10 cellular contexts compared by ENCODE assay signal in the genomic region with DNA sequence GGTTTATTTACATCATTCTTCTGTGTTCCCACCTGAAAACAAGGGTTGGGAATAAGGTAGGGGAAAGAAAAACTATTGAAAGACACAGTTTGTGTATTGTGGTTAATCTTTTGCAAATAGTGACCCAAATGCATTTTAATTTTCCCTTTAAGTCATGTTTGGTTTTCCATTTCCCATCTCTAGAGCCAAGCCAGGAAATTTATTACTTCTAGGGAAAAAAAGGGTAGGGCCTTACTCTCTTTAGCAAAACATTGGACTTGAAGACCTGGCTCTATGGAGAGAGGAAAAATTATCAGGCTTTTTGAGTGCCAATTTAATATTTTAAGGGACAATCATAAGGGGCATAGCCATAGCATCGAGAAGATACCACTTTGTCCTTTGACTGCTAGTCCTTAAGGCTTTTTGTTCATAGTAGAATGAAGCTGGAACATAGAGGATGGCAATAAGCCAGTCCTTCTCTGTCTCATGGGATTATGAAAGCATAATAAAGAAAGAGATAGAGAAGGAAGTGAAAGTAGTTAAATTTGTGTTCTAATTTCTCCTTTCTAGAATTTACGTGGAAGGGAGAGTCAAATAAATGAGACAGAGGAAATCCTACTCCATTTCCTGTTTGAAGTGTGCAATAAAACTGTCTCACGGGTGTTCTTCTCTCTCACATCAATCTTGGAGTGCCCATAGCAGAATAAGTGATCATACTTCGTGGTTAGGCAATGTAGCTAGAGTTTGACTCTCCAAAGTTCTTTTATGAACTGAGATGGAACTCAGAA. TPM values are rescaled to one million over a fixed set of nuclear protein-coding genes. Genes with fewer than 3 reads are reported as not detected.
DNase-seq lines count a peak whose midpoint lies in the region; ATAC-seq and TF ChIP-seq lines count a peak whose summit lies in the region.
"Had no signal": no experiment of that assay in that cellular context is flagged by ENCODE, and none has a peak within 500 bp of the region (broad histone marks: within the 10 kb centered on the region; RNA-seq: fewer than 3 reads in every experiment).

No MANE protein-coding gene starts in this region.

- H3K27me3 ChIP-seq in A673 (replicated peaks; ENCODE audit: insufficient read depth, low read depth, low read length, poor library complexity): peaks cover 6% of the 10 kb centered on the region
- H3K27me3 ChIP-seq in esophagus muscularis mucosa: no peaks in the 10 kb centered on the region

- no peaks in the 10 kb centered on the region for H3K36me3 ChIP-seq in A673 (ENCODE audit: insufficient read depth, low read length, poor library complexity, severe bottlenecking)
- no peaks in the 10 kb centered on the region for H3K36me3 ChIP-seq in esophagus muscularis mucosa

- peaks cover 9% of the 10 kb centered on the region for H3K27me3 Mint-ChIP-seq in activated T-helper 17 cell treated with anti-CD3 and anti-CD28 coated beads, Interleukin-2, amount 50 U/mL, for 72 hours

- TF ChIP-seq POLR2A in esophagus muscularis mucosa (IDR thresholded peaks at IDR 0.05; ENCODE audit: low read depth): no peak

- H3K27ac Mint-ChIP-seq in activated T-helper 17 cell treated with anti-CD3 and anti-CD28 coated beads, Interleukin-2, amount 50 U/mL, for 72 hours: no peak overlapping the region

- TF ChIP-seq CTCF in A673 (conservative IDR thresholded peaks at IDR 0.05; ENCODE audit: low read depth, low read length): no peak
- TF ChIP-seq CTCF in esophagus muscularis mucosa (IDR thresholded peaks at IDR 0.05): no peak
- TF ChIP-seq CTCF in foreskin fibroblast (IDR thresholded peaks at IDR 0.05; ENCODE audit: low read depth, low read length): no peak

- intact Hi-C loops in A673 (cut with micrococcal nuclease; ENCODE audit: unreplicated experiment): no loop called here
- intact Hi-C loops in esophagus muscularis mucosa (cut with DNase I): no loop called here

- no peak for TF ChIP-seq EP300 in esophagus muscularis mucosa (IDR thresholded peaks at IDR 0.05)

- H3K4me1 ChIP-seq in A673 (ENCODE audit: insufficient read depth, low read length, poor library complexity, severe bottlenecking) (peaks cover 19% of the 10 kb centered on the region), esophagus muscularis mucosa (peaks cover 0 to 6% (median 0%) of the 10 kb centered on the region in 4 donors)

- peaks cover 3% of the 10 kb centered on the region for H3K9me3 Mint-ChIP-seq in activated T-helper 17 cell treated with anti-CD3 and anti-CD28 coated beads, Interleukin-2, amount 50 U/mL, for 72 hours

- no peaks in the 10 kb centered on the region for H3K36me3 Mint-ChIP-seq in activated T-helper 17 cell treated with anti-CD3 and anti-CD28 coated beads, Interleukin-2, amount 50 U/mL, for 72 hours (ENCODE audit: low read depth)

- H3K9me3 ChIP-seq in A673 (ENCODE audit: low read depth, low read length, poor library complexity, severe bottlenecking) (no peaks in the 10 kb centered on the region), esophagus muscularis mucosa (peaks cover 0 to 3% (median 0%) of the 10 kb centered on the region in 4 donors)

- CTCF ChIA-PET in A673 (lab: Charles Lee): no interaction called here

- peak; percentile 74 for ATAC-seq in GM19351 (IDR thresholded peaks at IDR 0.05; ENCODE audit: unreplicated experiment)
- peak; percentile 76 for ATAC-seq in HG03095 (IDR thresholded peaks at IDR 0.05; ENCODE audit: unreplicated experiment)
- peak; percentile 73 for ATAC-seq in activated T-helper 17 cell treated with anti-CD3 and anti-CD28 coated beads, Interleukin-2, amount 50 U/mL, for 72 hours (replicated peaks)

- DNase-seq in A673 (ENCODE audit: low spot score): peak; percentile 77
- DNase-seq in esophagus muscularis mucosa (ENCODE audit: extremely low spot score): no peak
- DNase-seq in foreskin fibroblast: no peak
- DNase-seq in mesenteric fat pad (ENCODE audit: low spot score): no peak
- no peak for DNase-seq in T-helper 1 cell

- H3K4me3 Mint-ChIP-seq in activated T-helper 17 cell treated with anti-CD3 and anti-CD28 coated beads, Interleukin-2, amount 50 U/mL, for 72 hours: no peak overlapping the region
- H3K4me3 Mint-ChIP-seq: neural crest cell had no signal

- 44% methylated on average over 4 of the region's 4 CpGs for WGBS in esophagus muscularis mucosa

- POLR2A ChIA-PET in A673 (lab: Charles Lee; ENCODE audit: low non-redundant PET): interaction anchor here (0.5 to 0.6 kb wide), 3 partner anchors 49 to 358 kb away, joined by 3 to 4 read pairs (median 3); no protein-coding TSS in a partner anchor

- peaks cover 4% of the 10 kb centered on the region for H3K4me1 Mint-ChIP-seq in activated T-helper 17 cell treated with anti-CD3 and anti-CD28 coated beads, Interleukin-2, amount 50 U/mL, for 72 hours
- H3K4me1 Mint-ChIP-seq: neural crest cell had no signal

- H3K4me3 ChIP-seq in A673 (ENCODE audit: low read depth, low read length, poor library complexity, severe bottlenecking) (no peak overlapping the region), esophagus muscularis mucosa (no peak overlapping the region), foreskin fibroblast (ENCODE audit: low read depth in 1 of 2, low read length in 2 of 2) (no peak overlapping the region)

- no TSS peak for BruUV-seq in A673 (replicated peaks; lab: Mats Ljungman, UMichigan)

- H3K27ac ChIP-seq in A673 (ENCODE audit: low read depth, low read length, poor library complexity, severe bottlenecking): no peak overlapping the region
- no peak overlapping the region for H3K27ac ChIP-seq in esophagus muscularis mucosa (replicated peaks in 1 of 4)
- H3K27ac ChIP-seq: epithelial cell of prostate had no signal

RNA-seq across cellular contexts. Expression of a gene that starts 50.9 kb away (rescaled TPM):
- total RNA-seq in A673 (2021) (0.52 and 1.5 TPM in 2 replicates), esophagus muscularis mucosa (1 to 10 TPM in 1 of 4 donors, under 1 TPM in 3; 0.13 to 2.9 (median 0.76) TPM), mesenteric fat pad (2.7 TPM)
- not detected for total RNA-seq in activated T-helper 17 cell treated with anti-CD3 and anti-CD28 coated beads, Interleukin-2, amount 50 U/mL, for 72 hours
